ENCODE assay signal across 14 cellular contexts in the genomic region with DNA sequence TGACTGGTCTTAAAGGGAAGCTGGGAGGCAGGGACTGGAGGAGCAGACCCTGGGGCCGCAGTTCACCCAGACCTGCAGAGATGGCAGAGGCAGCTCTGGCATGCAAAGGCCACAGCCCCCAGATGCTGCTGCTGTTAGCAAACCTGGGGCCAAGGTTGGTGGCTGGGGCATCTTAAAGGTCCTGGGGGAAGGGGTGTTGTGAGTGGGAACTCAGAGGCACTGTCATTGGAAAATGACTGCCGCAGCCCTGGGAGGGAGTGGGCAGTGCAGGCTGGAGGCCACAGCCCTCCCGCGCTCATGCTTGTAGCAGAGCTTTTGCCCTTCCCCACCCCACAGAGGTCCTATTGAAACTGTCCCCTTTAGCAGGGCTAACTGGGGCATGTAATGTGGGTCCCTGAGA.
DNase-seq lines count a peak whose midpoint lies in the region; ATAC-seq and TF ChIP-seq lines count a peak whose summit lies in the region.
"Had no signal": no experiment of that assay in that cellular context is flagged by ENCODE, and none has a peak within 500 bp of the region (broad histone marks: within the 10 kb centered on the region; RNA-seq: fewer than 3 reads in every experiment).

No MANE protein-coding gene starts in this region.

- H3K9me3 Mint-ChIP-seq in chondrocyte (ENCODE audit: low read depth) (peaks cover 26% of the 10 kb centered on the region), neural progenitor cell (peaks cover 24% of the 10 kb centered on the region)

- no peak overlapping the region for H3K4me3 ChIP-seq in right cardiac atrium (ENCODE audit: low read length)
- H3K4me3 ChIP-seq in neural progenitor cell = no peak overlapping the region
- H3K4me3 ChIP-seq in upper lobe of right lung = no peak overlapping the region
- H3K4me3 ChIP-seq in esophagus squamous epithelium = no peak overlapping the region
- H3K4me3 ChIP-seq: GM23248 had no signal

- no peaks in the 10 kb centered on the region for H3K9me3 ChIP-seq in right cardiac atrium (ENCODE audit: control insufficient read depth, low read length)
- peaks cover 8% of the 10 kb centered on the region for H3K9me3 ChIP-seq in neural progenitor cell (ENCODE audit: low read depth)
- H3K9me3 ChIP-seq in upper lobe of right lung = peaks cover 9% of the 10 kb centered on the region
- peaks cover 0 to 21% (median 10%) of the 10 kb centered on the region in 3 donors for H3K9me3 ChIP-seq in esophagus squamous epithelium

- DNase-seq in right cardiac atrium (peak in 2 of 3 donors; percentile 11 to 14), Right ventricle myocardium inferior (ENCODE audit: missing footprints) (no peak), chondrocyte (ENCODE audit: low spot score) (peak; percentile 46), neural progenitor cell (ENCODE audit: low spot score) (no peak), upper lobe of right lung (peak; percentile 48), esophagus squamous epithelium (lab: John Stamatoyannopoulos, UW) (no peak), NCI-H524 (lab: John Stamatoyannopoulos, UW) (no peak)
- DNase-seq: ACHN; C1 segment of cervical spinal cord; CD4-positive, alpha-beta T cell; DMS79; GM23248; H7 had no signal

- no peaks in the 10 kb centered on the region for H4K20me1 ChIP-seq in neural progenitor cell (ENCODE audit: low read depth)

- no peaks in the 10 kb centered on the region for H3K4me1 Mint-ChIP-seq in chondrocyte (ENCODE audit: low read depth)
- H3K4me1 Mint-ChIP-seq in neural progenitor cell = peaks cover 22% of the 10 kb centered on the region

- intact Hi-C loops in right cardiac atrium (cut with DNase I) (no loop called here), Right ventricle myocardium inferior (cut with DNase I) (no loop called here), upper lobe of right lung (cut with DNase I) (no loop called here), esophagus squamous epithelium (cut with DNase I) (no loop called here)

- H3F3A ChIP-seq in neural progenitor cell (ENCODE audit: low read depth) = no peaks in the 10 kb centered on the region

- no peak overlapping the region for H3K9ac ChIP-seq in neural progenitor cell
- H3K9ac ChIP-seq: GM23248 had no signal

- H3K27me3 Mint-ChIP-seq in chondrocyte (ENCODE audit: low read depth) (no peaks in the 10 kb centered on the region), neural progenitor cell (ENCODE audit: insufficient read depth, low read depth) (no peaks in the 10 kb centered on the region)

- ATAC-seq in right cardiac atrium = no peak
- no peak for ATAC-seq in Right ventricle myocardium inferior
- no peak for ATAC-seq in upper lobe of right lung
- no peak for ATAC-seq in HG02678 (IDR thresholded peaks at IDR 0.05; ENCODE audit: unreplicated experiment)

- 90% methylated on average over 4 of the region's 4 CpGs for WGBS in right cardiac atrium
- WGBS in esophagus squamous epithelium, 2 donors = 90% methylated on average over 2 of the region's 4 CpGs; no CpG with 5 or more reads in 1 of the 2 donors

- H3K27ac ChIP-seq in right cardiac atrium (ENCODE audit: low read length) (no peak overlapping the region), neural progenitor cell (no peak overlapping the region), upper lobe of right lung (no peak overlapping the region), esophagus squamous epithelium (no peak overlapping the region)
- H3K27ac ChIP-seq: GM23248 had no signal

- no peaks in the 10 kb centered on the region for H3K36me3 ChIP-seq in neural progenitor cell
- H3K36me3 ChIP-seq in upper lobe of right lung = no peaks in the 10 kb centered on the region
- H3K36me3 ChIP-seq in esophagus squamous epithelium = no peaks in the 10 kb centered on the region

- no peak for TF ChIP-seq CTCF in chondrocyte (IDR thresholded peaks at IDR 0.05)
- TF ChIP-seq CTCF in neural progenitor cell (IDR thresholded peaks at IDR 0.05) = no peak
- no peak for TF ChIP-seq CTCF in upper lobe of right lung (IDR thresholded peaks at IDR 0.05)
- no peak for TF ChIP-seq CTCF in esophagus squamous epithelium (IDR thresholded peaks at IDR 0.05)

- H2AFZ ChIP-seq in neural progenitor cell (replicated peaks) = no peak overlapping the region
- H2AFZ ChIP-seq: GM23248 had no signal

- H3K4me1 ChIP-seq in right cardiac atrium (ENCODE audit: control insufficient read depth, insufficient read depth, low read length) (no peaks in the 10 kb centered on the region), neural progenitor cell (peaks cover 14% of the 10 kb centered on the region), upper lobe of right lung (no peaks in the 10 kb centered on the region), esophagus squamous epithelium (no peaks in the 10 kb centered on the region)

- no peak for TF ChIP-seq POLR2A in esophagus squamous epithelium (IDR thresholded peaks at IDR 0.05)

- H3K4me3 Mint-ChIP-seq in chondrocyte (ENCODE audit: unreplicated experiment) (no peak overlapping the region), neural progenitor cell (no peak overlapping the region)
- H3K4me3 Mint-ChIP-seq: CD4-positive, alpha-beta T cell had no signal

- no peaks in the 10 kb centered on the region for H3K79me2 ChIP-seq in neural progenitor cell (ENCODE audit: low read depth)

- H3K36me3 Mint-ChIP-seq in chondrocyte (ENCODE audit: low read depth) (no peaks in the 10 kb centered on the region), neural progenitor cell (no peaks in the 10 kb centered on the region)

- peak overlapping the region; percentile 37 for H3K4me2 ChIP-seq in neural progenitor cell

- H3K27ac Mint-ChIP-seq in chondrocyte (ENCODE audit: unreplicated experiment) (no peak overlapping the region), neural progenitor cell (no peak overlapping the region)
- H3K27ac Mint-ChIP-seq: CD4-positive, alpha-beta T cell had no signal

- no peaks in the 10 kb centered on the region for H3K27me3 ChIP-seq in right cardiac atrium (ENCODE audit: control insufficient read depth, insufficient read depth)
- H3K27me3 ChIP-seq in neural progenitor cell = no peaks in the 10 kb centered on the region
- H3K27me3 ChIP-seq in upper lobe of right lung = no peaks in the 10 kb centered on the region
- H3K27me3 ChIP-seq in esophagus squamous epithelium = no peaks in the 10 kb centered on the region

Comparison
In these comparisons a context has a peak if more than half of its experiments do, and no peak if none do; other contexts are left out.
1. DNase-seq: peak in right cardiac atrium (2 of 3), chondrocyte (single experiment) and upper lobe of right lung (single experiment); none in Right ventricle myocardium inferior (single experiment), neural progenitor cell (single experiment), esophagus squamous epithelium (single experiment) and NCI-H524 (0 of 2).